ENCODE assay signal across 8 cellular contexts in the genomic region with DNA sequence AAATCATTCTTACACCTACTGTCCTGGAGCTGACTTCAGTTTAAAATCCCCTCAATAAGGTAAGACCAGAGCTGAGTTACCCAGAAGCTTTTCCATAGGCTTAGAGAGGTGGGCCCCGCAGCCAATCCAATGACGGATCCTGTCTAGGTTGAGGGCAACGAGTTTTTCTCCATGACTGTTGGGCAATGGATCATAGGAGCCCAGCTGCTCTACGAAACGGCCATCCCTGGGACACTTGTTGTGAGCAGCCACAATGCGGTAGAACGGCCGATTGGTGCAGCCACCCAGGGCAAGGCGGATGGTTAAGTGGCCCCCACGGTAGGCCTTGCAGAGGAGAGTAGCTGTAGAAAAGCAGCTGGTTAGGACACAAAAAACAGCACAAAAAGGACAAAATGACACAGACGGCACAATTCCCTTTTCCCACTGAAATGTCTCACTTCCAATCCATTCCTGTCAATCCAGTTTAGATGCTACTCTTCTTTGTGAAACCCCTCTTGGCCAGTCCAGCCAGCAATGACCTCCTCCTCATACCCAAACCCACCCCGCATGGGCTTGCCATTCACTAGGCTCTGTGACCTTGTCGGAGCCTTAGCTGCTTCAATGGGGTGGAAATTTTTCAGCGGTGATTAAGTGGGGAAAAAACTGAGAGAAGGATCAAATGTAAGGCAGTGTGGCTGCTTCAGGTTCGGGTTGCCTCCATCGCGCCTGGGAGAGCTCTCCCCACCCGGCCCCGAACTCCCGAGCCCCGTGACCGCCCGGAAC. TPM values are rescaled to one million over a fixed set of nuclear protein-coding genes. Genes with fewer than 3 reads are reported as not detected.
DNase-seq lines count a peak whose midpoint lies in the region; ATAC-seq and TF ChIP-seq lines count a peak whose summit lies in the region.

No MANE protein-coding gene starts in this region.

- peaks cover 26% of the 10 kb centered on the region for H3K36me3 Mint-ChIP-seq in brain

- H3K9me3 Mint-ChIP-seq in brain, result no peaks in the 10 kb centered on the region

- H3K4me1 Mint-ChIP-seq in brain, result peaks cover 54% of the 10 kb centered on the region

- H3K4me3 Mint-ChIP-seq in brain, result peak overlapping the region; percentile 97 to 100 (median 99)

- DNase-seq in LoVo (ENCODE audit: low spot score), result peak; percentile 46
- DNase-seq in left kidney (ENCODE audit: low read depth, low spot score), result peak; percentile 28
- DNase-seq in suprapubic skin (ENCODE audit: low spot score in 2 of 2), result no peak
- DNase-seq in sciatic nerve (ENCODE audit: low spot score), result no peak

- WGBS in suprapubic skin, result 25% methylated on average over 14 of the region's 23 CpGs

- peak overlapping the region; percentile 97 to 100 (median 99) for H3K27ac Mint-ChIP-seq in brain

- no peaks in the 10 kb centered on the region for H3K9me3 ChIP-seq in suprapubic skin

- TF ChIP-seq CTCF in 22Rv1 (IDR thresholded peaks at IDR 0.05) (no peak), brain (conservative IDR thresholded peaks at IDR 0.05) (no peak), suprapubic skin (IDR thresholded peaks at IDR 0.05) (no peak)

- peaks cover 6% of the 10 kb centered on the region for H3K27me3 Mint-ChIP-seq in brain

- peaks cover 15% of the 10 kb centered on the region for H3K36me3 ChIP-seq in suprapubic skin

- ATAC-seq in GM18909 (IDR thresholded peaks at IDR 0.05; ENCODE audit: poor library complexity, unreplicated experiment) (peak; percentile 42), sciatic nerve (no peak), HG02763 (IDR thresholded peaks at IDR 0.05; ENCODE audit: unreplicated experiment) (no peak)

- H3K27me3 ChIP-seq in suprapubic skin, result no peaks in the 10 kb centered on the region

- peaks cover 31% of the 10 kb centered on the region for H3K4me1 ChIP-seq in suprapubic skin

- peak overlapping the region; percentile 88 for H3K4me3 ChIP-seq in suprapubic skin

- intact Hi-C loops in sciatic nerve (cut with DNase I), result no loop called here

- no peak for TF ChIP-seq EP300 in suprapubic skin (IDR thresholded peaks at IDR 0.05)

- no peak for TF ChIP-seq POLR2A in suprapubic skin (IDR thresholded peaks at IDR 0.05)

- H3K27ac ChIP-seq in 22Rv1 (peak overlapping the region; percentile 96), suprapubic skin (peak overlapping the region; percentile 95)

RNA-seq across cellular contexts. Expression of a gene that starts 0.6 kb away (rescaled TPM):
- polyA plus RNA-seq in brain (ENCODE audit: insufficient read depth, low read depth, low replicate concordance), result 80.8 TPM
- 10 to 100 TPM; 30.3 to 50.3 (median 43.8) TPM for total RNA-seq in suprapubic skin
- 40.6 TPM for total RNA-seq in sciatic nerve

RNA-seq across cellular contexts. Expression of a gene that starts 4.8 kb away (rescaled TPM):
- 22.6 TPM for polyA plus RNA-seq in brain (ENCODE audit: insufficient read depth, low read depth, low replicate concordance)
- total RNA-seq in suprapubic skin (10 to 100 TPM; 15.1 to 22.0 (median 19.6) TPM), sciatic nerve (13.1 TPM)

Comparison
In these comparisons a context has a peak if more than half of its experiments do, and no peak if none do; other contexts are left out.
1. DNase-seq: peak in LoVo (single experiment) and left kidney (single experiment); none in suprapubic skin (0 of 2) and sciatic nerve (single experiment).